ENCODE assay signal across 2 cellular contexts in genomic region chr1:155226188-155226909, GRCh38.
A peak's percentile ranks its signal among the peaks of the same experiment; 100 is the strongest.
TF ChIP-seq lines count a peak whose summit lies in the region.

No MANE protein-coding gene starts in this region.

TF ChIP-seq in GM23338, 12 proteins besides CTCF, POLR2A, EP300 and RAD21:
- TF ChIP-seq ETS1 (IDR thresholded peaks at IDR 0.05) = 0 out of 2 replicates have a peak, but pooled peaks have one; percentile 31
- TF ChIP-seq ZNF462 (CRISPR knock-in tag; IDR thresholded peaks at IDR 0.05) = no peak

TF ChIP-seq in GM12878, 131 proteins besides CTCF, POLR2A, EP300 and RAD21 (continues in another document):
- TF ChIP-seq ASH2L (IDR thresholded peaks at IDR 0.05; ENCODE audit: borderline replicate concordance, low read depth) = no peak
- TF ChIP-seq TCF3 (IDR thresholded peaks at IDR 0.05; ENCODE audit: borderline replicate concordance, insufficient read depth, low read depth, low read length) = no peak
- no peak for TF ChIP-seq RBBP5 (conservative IDR thresholded peaks at IDR 0.05)
- TF ChIP-seq BCL3 (IDR thresholded peaks at IDR 0.05; ENCODE audit: borderline replicate concordance, insufficient read depth, low read depth, low read length, poor library complexity, severe bottlenecking) = no peak
- TF ChIP-seq IRF3 (IDR thresholded peaks at IDR 0.05) = 0 out of 2 replicates have a peak, but pooled peaks have one; percentile 31
- no peak for TF ChIP-seq IRF4 (IDR thresholded peaks at IDR 0.05; ENCODE audit: low read depth, low read length)
- no peak for TF ChIP-seq NFXL1 (IDR thresholded peaks at IDR 0.05; ENCODE audit: borderline replicate concordance)
- TF ChIP-seq NFYA (IDR thresholded peaks at IDR 0.05; ENCODE audit: borderline replicate concordance, low read depth, low read length) = no peak
- TF ChIP-seq SIX5 (IDR thresholded peaks at IDR 0.05; ENCODE audit: low read depth, low read length, severe bottlenecking) = no peak
- TF ChIP-seq ZNF24 (IDR thresholded peaks at IDR 0.05) = no peak
- no peak for TF ChIP-seq YBX1 (IDR thresholded peaks at IDR 0.05)
- TF ChIP-seq SMAD1 (IDR thresholded peaks at IDR 0.05; ENCODE audit: low read depth, partially characterized antibody) = no peak
- TF ChIP-seq SMARCA5 (IDR thresholded peaks at IDR 0.05) = peak; percentile 83; the same call in 1 of the 2 replicates
- TF ChIP-seq MYC (IDR thresholded peaks at IDR 0.05; ENCODE audit: insufficient read depth, insufficient read length, insufficient replicate concordance, low read length, severe bottlenecking) = no peak
- no peak for TF ChIP-seq SREBF2 (IDR thresholded peaks at IDR 0.05; ENCODE audit: low read length)
- TF ChIP-seq CBX3 (IDR thresholded peaks at IDR 0.05; ENCODE audit: borderline replicate concordance, low read depth) = no peak
- TF ChIP-seq PAX8 (IDR thresholded peaks at IDR 0.05) = no peak
- no peak for TF ChIP-seq PRDM15 (CRISPR knock-in tag; IDR thresholded peaks at IDR 0.05)
- no peak for TF ChIP-seq NKRF (conservative IDR thresholded peaks at IDR 0.05)
- TF ChIP-seq TCF7 (IDR thresholded peaks at IDR 0.05; ENCODE audit: borderline replicate concordance) = no peak
- TF ChIP-seq PML (IDR thresholded peaks at IDR 0.05; ENCODE audit: low read length) = no peak
- TF ChIP-seq POU2F2 (IDR thresholded peaks at IDR 0.05; ENCODE audit: borderline replicate concordance, low read depth, low read length) = no peak; the same call in 2 of the 3 replicates
- TF ChIP-seq CBX5 (IDR thresholded peaks at IDR 0.05; ENCODE audit: low read depth) = no peak
- no peak for TF ChIP-seq HSF1 (IDR thresholded peaks at IDR 0.05; ENCODE audit: low read depth, low read length)
- no peak for TF ChIP-seq ZZZ3 (IDR thresholded peaks at IDR 0.05; ENCODE audit: control insufficient read depth, insufficient read length, low read depth)
- TF ChIP-seq ZNF384 (IDR thresholded peaks at IDR 0.05; ENCODE audit: borderline replicate concordance, low read depth, low read length) = no peak; the same call in 1 of the 2 replicates
- no peak for TF ChIP-seq KLF5 (IDR thresholded peaks at IDR 0.05; ENCODE audit: partially characterized antibody)
- TF ChIP-seq E4F1 (IDR thresholded peaks at IDR 0.05; ENCODE audit: borderline replicate concordance, partially characterized antibody) = no peak
- no peak for TF ChIP-seq ATF2 (IDR thresholded peaks at IDR 0.05; ENCODE audit: low read length)
- TF ChIP-seq KAT2A (conservative IDR thresholded peaks at IDR 0.05; ENCODE audit: control insufficient read depth, low read depth, low read length) = no peak
- no peak for TF ChIP-seq SREBF1 (IDR thresholded peaks at IDR 0.05; ENCODE audit: low read length)
- no peak for TF ChIP-seq SUZ12 (IDR thresholded peaks at IDR 0.05; ENCODE audit: unreplicated experiment)
- no peak for TF ChIP-seq POLR2AphosphoS2 (IDR thresholded peaks at IDR 0.05; ENCODE audit: low read depth, low read length)
- TF ChIP-seq STAT1 (conservative IDR thresholded peaks at IDR 0.05) = no peak
- no peak for TF ChIP-seq ZNF207 (IDR thresholded peaks at IDR 0.05; ENCODE audit: borderline replicate concordance)
- no peak for TF ChIP-seq MYB (IDR thresholded peaks at IDR 0.05; ENCODE audit: borderline replicate concordance, low read depth, low read length)
- no peak for TF ChIP-seq MEF2B (IDR thresholded peaks at IDR 0.05; ENCODE audit: partially characterized antibody, poor library complexity, severe bottlenecking)
- TF ChIP-seq FOS (IDR thresholded peaks at IDR 0.05; ENCODE audit: borderline replicate concordance, extremely low read depth, insufficient read length) = no peak
- peak; percentile 14; the same call in 1 of the 2 replicates for TF ChIP-seq RELB (IDR thresholded peaks at IDR 0.05; ENCODE audit: low read depth)
- no peak for TF ChIP-seq NR2F1 (conservative IDR thresholded peaks at IDR 0.05)
- no peak for TF ChIP-seq CHD4 (IDR thresholded peaks at IDR 0.05)
- no peak; the same call in none of the 2 replicates for TF ChIP-seq NBN (IDR thresholded peaks at IDR 0.05)
- no peak for TF ChIP-seq BMI1 (IDR thresholded peaks at IDR 0.05; ENCODE audit: borderline replicate concordance)
- TF ChIP-seq CBFB (IDR thresholded peaks at IDR 0.05; ENCODE audit: low read depth) = no peak; the same call in 1 of the 2 replicates
- no peak for TF ChIP-seq HDAC2 (IDR thresholded peaks at IDR 0.05)
- TF ChIP-seq TBL1XR1 (IDR thresholded peaks at IDR 0.05; ENCODE audit: low read depth, low read length) = no peak
- no peak for TF ChIP-seq RB1 (IDR thresholded peaks at IDR 0.05; ENCODE audit: borderline replicate concordance)
- peak; percentile 60; the same call in 1 of the 2 replicates for TF ChIP-seq SMC3 (IDR thresholded peaks at IDR 0.05; ENCODE audit: borderline replicate concordance, low read length)
- TF ChIP-seq RAD51 (IDR thresholded peaks at IDR 0.05) = no peak
- TF ChIP-seq USF1 (IDR thresholded peaks at IDR 0.05; ENCODE audit: borderline replicate concordance, extremely low read length, insufficient read depth, low read depth, low read length) = no peak
- TF ChIP-seq ATF3 (IDR thresholded peaks at IDR 0.05; ENCODE audit: borderline replicate concordance, extremely low read depth, low read depth, low read length) = no peak
- no peak for TF ChIP-seq HCFC1 (IDR thresholded peaks at IDR 0.05; ENCODE audit: low read length)
